In genomic region chr9:134335095-134335489, GRCh38 we compare ENCODE assay signal across 23 cellular contexts. TPM values are rescaled to one million over a fixed set of nuclear protein-coding genes. Genes with fewer than 3 reads are reported as not detected.
DNase-seq lines count a peak whose midpoint lies in the region; ATAC-seq, FAIRE-seq and TF ChIP-seq lines count a peak whose summit lies in the region.
"Had no signal": no experiment of that assay in that cellular context is flagged by ENCODE, and none has a peak within 500 bp of the region (broad histone marks: within the 10 kb centered on the region; RNA-seq: fewer than 3 reads in every experiment).

No MANE protein-coding gene starts in this region.

- no peak for TF ChIP-seq CTCF in Peyer's patch (IDR thresholded peaks at IDR 0.05)

- POLR2A ChIA-PET in activated CD4-positive, alpha-beta T cell treated with anti-CD3 and anti-CD28 coated beads for 36 hours (lab: Charles Lee): no interaction called here

- no peak for DNase-seq in activated CD4-positive, alpha-beta T cell treated with anti-CD3 and anti-CD28 coated beads for 36 hours
- DNase-seq in activated CD4-positive, alpha-beta T cell treated with anti-CD3 and anti-CD28 coated beads for 1 hour: no peak
- no peak for DNase-seq in Peyer's patch
- DNase-seq in erythroblast (lab: John Stamatoyannopoulos, UW): peak; percentile 27 to 66
- DNase-seq in urothelium cell line (ENCODE audit: low spot score): no peak
- DNase-seq: activated CD4-positive, CD25-positive, alpha-beta regulatory T cell treated with anti-CD3 and anti-CD28 coated beads, Interleukin-2, amount 50 U/mL, for 72 hours; activated T-cell treated with anti-CD3 and anti-CD28 coated beads for 4 hours; caudate nucleus; CD8-positive, alpha-beta T cell; GDM1; glutamatergic neuron; naive thymus-derived CD4-positive, alpha-beta T cell; NCI-H1105; sigmoid colon; stimulated activated naive B cell treated with anti-CD40 and anti-IgM and Interleukin-4, amounts not matched to agents 10 μg/mL and 1 μg/mL and 100 μg/mL, for 72 hours; T-helper 1 cell; uterus had no signal

- H3K4me1 ChIP-seq in Peyer's patch (peaks cover 0 to 99% (median 27%) of the 10 kb centered on the region in 4 donors), rectal smooth muscle tissue (ENCODE audit: control insufficient read depth, insufficient read depth, low read length) (peaks cover 15% of the 10 kb centered on the region)

- TF ChIP-seq POLR2A in Peyer's patch (IDR thresholded peaks at IDR 0.05): no peak
- TF ChIP-seq POLR2A in erythroblast (IDR thresholded peaks at IDR 0.05; ENCODE audit: low read length): no peak

- no peak overlapping the region for H3K27ac Mint-ChIP-seq in activated CD4-positive, alpha-beta T cell treated with anti-CD3 and anti-CD28 coated beads for 36 hours
- H3K27ac Mint-ChIP-seq: activated naive CD8-positive, alpha-beta T cell; CD8-positive, alpha-beta T cell; naive thymus-derived CD4-positive, alpha-beta T cell; stimulated activated naive B cell treated with anti-CD40 and anti-IgM and Interleukin-4, amounts not matched to agents 10 μg/mL and 1 μg/mL and 100 μg/mL, for 72 hours had no signal

- H3K9ac ChIP-seq in rectal smooth muscle tissue (ENCODE audit: low read length): no peak overlapping the region

- H3K36me3 ChIP-seq in Peyer's patch: no peaks in the 10 kb centered on the region
- H3K36me3 ChIP-seq in rectal smooth muscle tissue (ENCODE audit: control insufficient read depth, insufficient read depth, low read length): no peaks in the 10 kb centered on the region
- H3K36me3 ChIP-seq: sigmoid colon, uterus had no signal

- H3K4me3 ChIP-seq in Peyer's patch: no peak overlapping the region
- H3K4me3 ChIP-seq in rectal smooth muscle tissue (ENCODE audit: low read length): peak overlapping the region; percentile 9
- H3K4me3 ChIP-seq: sigmoid colon, uterus had no signal

- no peak overlapping the region for H3K4me3 Mint-ChIP-seq in activated CD4-positive, alpha-beta T cell treated with anti-CD3 and anti-CD28 coated beads for 36 hours
- H3K4me3 Mint-ChIP-seq: activated naive CD8-positive, alpha-beta T cell; CD8-positive, alpha-beta T cell; naive thymus-derived CD4-positive, alpha-beta T cell; stimulated activated naive B cell treated with anti-CD40 and anti-IgM and Interleukin-4, amounts not matched to agents 10 μg/mL and 1 μg/mL and 100 μg/mL, for 72 hours had no signal

- no peaks in the 10 kb centered on the region for H3K9me3 ChIP-seq in Peyer's patch
- H3K9me3 ChIP-seq: sigmoid colon, uterus had no signal

- no peak for FAIRE-seq in urothelium cell line (lab: Jason Lieb, UNC)
- FAIRE-seq: A204.1, GM19239 had no signal

- H3K27ac ChIP-seq in Peyer's patch: peak overlapping the region in 3 of 4 donors; percentile 80 to 98 (median 80)
- no peak overlapping the region for H3K27ac ChIP-seq in rectal smooth muscle tissue (ENCODE audit: low read depth, low read length)
- H3K27ac ChIP-seq: uterus had no signal

- CTCF ChIA-PET in activated CD4-positive, alpha-beta T cell treated with anti-CD3 and anti-CD28 coated beads for 36 hours (lab: Charles Lee): interaction anchor here (0.6 kb wide), 1 partner anchor 108 kb away, joined by 3 read pairs; no protein-coding TSS in a partner anchor

- H3K27me3 ChIP-seq in Peyer's patch: no peaks in the 10 kb centered on the region
- no peaks in the 10 kb centered on the region for H3K27me3 ChIP-seq in rectal smooth muscle tissue (ENCODE audit: control insufficient read depth, insufficient read depth, low read length)
- H3K27me3 ChIP-seq: sigmoid colon, uterus had no signal

- peak; percentile 66 for ATAC-seq in activated CD4-positive, alpha-beta T cell treated with anti-CD3 and anti-CD28 coated beads for 36 hours
- ATAC-seq in HG02973 (IDR thresholded peaks at IDR 0.05; ENCODE audit: unreplicated experiment) (no peak), GM21515 (IDR thresholded peaks at IDR 0.05; ENCODE audit: unreplicated experiment) (no peak)
- ATAC-seq: CD8-positive, alpha-beta T cell; naive thymus-derived CD4-positive, alpha-beta T cell; stimulated activated naive B cell treated with anti-CD40 and anti-IgM and Interleukin-4, amounts not matched to agents 10 μg/mL and 1 μg/mL and 100 μg/mL, for 72 hours had no signal

- H3K36me3 Mint-ChIP-seq in activated CD4-positive, alpha-beta T cell treated with anti-CD3 and anti-CD28 coated beads for 36 hours (ENCODE audit: low read depth): no peaks in the 10 kb centered on the region
- H3K36me3 Mint-ChIP-seq: activated naive CD8-positive, alpha-beta T cell; CD8-positive, alpha-beta T cell; naive thymus-derived CD4-positive, alpha-beta T cell; stimulated activated naive B cell treated with anti-CD40 and anti-IgM and Interleukin-4, amounts not matched to agents 10 μg/mL and 1 μg/mL and 100 μg/mL, for 72 hours had no signal

- no peaks in the 10 kb centered on the region for H3K4me1 Mint-ChIP-seq in activated CD4-positive, alpha-beta T cell treated with anti-CD3 and anti-CD28 coated beads for 36 hours

- intact Hi-C loops in activated CD4-positive, alpha-beta T cell treated with anti-CD3 and anti-CD28 coated beads for 36 hours (cut with DNase I, micrococcal nuclease): no loop called here

- H3K9me3 Mint-ChIP-seq in activated CD4-positive, alpha-beta T cell treated with anti-CD3 and anti-CD28 coated beads for 36 hours (ENCODE audit: low read depth): no peaks in the 10 kb centered on the region
- H3K9me3 Mint-ChIP-seq: CD8-positive, alpha-beta T cell; naive thymus-derived CD4-positive, alpha-beta T cell; stimulated activated naive B cell treated with anti-CD40 and anti-IgM and Interleukin-4, amounts not matched to agents 10 μg/mL and 1 μg/mL and 100 μg/mL, for 72 hours had no signal

- no peaks in the 10 kb centered on the region for H3K27me3 Mint-ChIP-seq in activated CD4-positive, alpha-beta T cell treated with anti-CD3 and anti-CD28 coated beads for 36 hours
- H3K27me3 Mint-ChIP-seq: activated naive CD8-positive, alpha-beta T cell had no signal

RNA-seq across cellular contexts. Expression of gene RXRA, which starts 8.8 kb away (rescaled TPM):
- 10 to 100 TPM; 17.6 to 20.9 TPM for total RNA-seq in activated CD4-positive, alpha-beta T cell treated with anti-CD3 and anti-CD28 coated beads for 36 hours
- 10 to 100 TPM; 54.5 to 83.6 (median 65.4) TPM for total RNA-seq in Peyer's patch

Comparison
In these comparisons a context has a peak if more than half of its experiments do, and no peak if none do; other contexts are left out.
1. DNase-seq: peak in erythroblast (2 of 2); none in activated CD4-positive, alpha-beta T cell treated with anti-CD3 and anti-CD28 coated beads for 36 hours (single experiment), activated CD4-positive, alpha-beta T cell treated with anti-CD3 and anti-CD28 coated beads for 1 hour (single experiment), Peyer's patch (0 of 3) and urothelium cell line (single experiment).